ENCODE assay signal across 1 cellular context in genomic region chr11:5600374-5600851, GRCh38.
TF ChIP-seq lines count a peak whose summit lies in the region.

No MANE protein-coding gene starts in this region.

TF ChIP-seq in endothelial cell of umbilical vein, 7 proteins besides CTCF, POLR2A, EP300 and RAD21:
- TF ChIP-seq EZH2 (IDR thresholded peaks at IDR 0.05; ENCODE audit: borderline replicate concordance, low read depth, low read length, severe bottlenecking) (no peak), MYC (IDR thresholded peaks at IDR 0.05; ENCODE audit: low read depth, low read length) (no peak), GATA2 (IDR thresholded peaks at IDR 0.05; ENCODE audit: insufficient read depth, insufficient read length, low read depth, low read length) (no peak), MAX (IDR thresholded peaks at IDR 0.05; ENCODE audit: insufficient read depth, insufficient read length) (no peak), JUN (IDR thresholded peaks at IDR 0.05; ENCODE audit: borderline replicate concordance, insufficient read depth, insufficient read length, low read depth) (no peak), POLR2AphosphoS5 (IDR thresholded peaks at IDR 0.05; ENCODE audit: insufficient read depth, low read depth, low read length) (no peak), FOS (IDR thresholded peaks at IDR 0.05; ENCODE audit: borderline replicate concordance, insufficient read depth, low read length) (no peak)
